ENCODE assay signal across 8 cellular contexts in the genomic region with DNA sequence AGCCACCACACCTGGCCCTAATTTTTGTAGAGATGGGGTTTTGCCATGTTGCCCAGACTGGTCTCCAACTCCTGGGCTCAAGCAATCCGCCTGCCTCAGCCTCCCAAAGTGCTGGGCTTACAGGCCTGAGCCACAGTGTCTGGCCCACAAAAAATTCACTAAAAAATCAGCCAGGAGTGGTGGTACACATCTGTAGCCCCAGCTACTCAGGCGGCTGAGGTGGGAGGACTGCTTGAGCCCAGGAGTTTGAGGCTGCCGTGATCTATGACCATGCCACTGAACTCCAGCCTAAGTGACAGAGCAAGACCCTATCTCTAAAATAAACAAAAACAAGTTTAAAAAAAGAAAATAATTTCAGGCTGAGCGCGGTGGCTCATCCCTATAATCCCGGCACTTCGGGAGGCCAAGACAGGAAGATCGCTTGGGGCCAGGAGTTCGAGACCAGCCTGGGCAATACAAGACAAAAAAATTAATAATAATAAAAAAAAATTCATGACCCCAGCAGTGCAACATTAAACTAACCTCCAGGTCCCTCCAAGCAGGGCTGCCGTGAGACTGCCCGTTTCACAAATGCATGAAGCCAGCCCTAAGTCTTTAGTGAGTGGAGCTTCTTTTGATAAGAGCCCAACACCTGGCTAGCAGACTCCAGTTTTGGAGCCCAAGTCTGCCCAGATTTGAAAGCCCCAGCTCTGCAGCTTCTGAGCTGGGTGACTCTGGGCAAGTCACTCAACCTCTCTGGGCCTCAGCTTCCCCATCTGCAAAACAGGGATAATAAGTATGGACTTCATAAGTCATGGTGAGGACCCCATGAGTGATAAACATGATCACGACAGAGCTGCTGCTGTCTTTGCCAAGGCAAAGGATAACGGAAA. TPM values are rescaled to one million over a fixed set of nuclear protein-coding genes. Genes with fewer than 3 reads are reported as not detected.
DNase-seq lines count a peak whose midpoint lies in the region; ATAC-seq and TF ChIP-seq lines count a peak whose summit lies in the region.

No MANE protein-coding gene starts in this region.

- TF ChIP-seq CTCF in AG04450 (IDR thresholded peaks at IDR 0.05; ENCODE audit: low read depth, low read length) (no peak), natural killer cell (IDR thresholded peaks at IDR 0.05) (no peak)

- intact Hi-C loops in natural killer cell (cut with micrococcal nuclease) (loop anchor here (2.0 kb wide), 1 partner anchor 24 kb away; no protein-coding TSS in a partner anchor), left colon (cut with DNase I, micrococcal nuclease) (no loop called here)

- peak overlapping the region; percentile 88 for H3K4me3 ChIP-seq in AG04450 (ENCODE audit: low read depth, low read length)

- POLR2A ChIA-PET in AG04450 (lab: Yijun Ruan, JAX): interaction anchor here (1.5 to 4.4 kb wide), 4 partner anchors 9 to 24 kb away, joined by 8 to 27 read pairs (median 13); no protein-coding TSS in a partner anchor

- H3K27me3 Mint-ChIP-seq in natural killer cell (ENCODE audit: low read depth in 2 of 2): no peaks in the 10 kb centered on the region

- H3K4me3 Mint-ChIP-seq in natural killer cell: peak overlapping the region; percentile 93

- H3K36me3 Mint-ChIP-seq in natural killer cell: no peaks in the 10 kb centered on the region

- H3K27ac ChIP-seq in AG04450 (ENCODE audit: low read depth, low read length) (peak overlapping the region; percentile 90), cingulate gyrus (ENCODE audit: low read depth, low read length) (peak overlapping the region; percentile 87)

- ATAC-seq in natural killer cell (no peak), HG02973 (IDR thresholded peaks at IDR 0.05; ENCODE audit: unreplicated experiment) (no peak), left colon (no peak)

- H3K27me3 ChIP-seq in AG04450 (ENCODE audit: control insufficient read depth, insufficient read depth, low read length): no peaks in the 10 kb centered on the region

- H3K9me3 ChIP-seq in AG04450 (ENCODE audit: control insufficient read depth, insufficient read depth, low read length): no peaks in the 10 kb centered on the region; the same call in 1 of the 2 replicates

- H3K27ac Mint-ChIP-seq in natural killer cell: peak overlapping the region; percentile 99 to 100

- no peaks in the 10 kb centered on the region for H3K9me3 Mint-ChIP-seq in natural killer cell

- peaks cover 54 to 84% of the 10 kb centered on the region in 2 donors for H3K4me1 Mint-ChIP-seq in natural killer cell

- DNase-seq in AG04450 (ENCODE audit: low read depth, low spot score) (no peak), NCI-H226 (peak; percentile 2), natural killer cell (no peak), NCI-H2171 (lab: John Stamatoyannopoulos, UW) (no peak), NCI-H510A (lab: John Stamatoyannopoulos, UW) (no peak), left colon (no peak)

- CTCF ChIA-PET in AG04450 (lab: Charles Lee): interaction anchor here (0.8 to 1.7 kb wide), 2 partner anchors 24 to 42 kb away, joined by 3 to 6 read pairs; no protein-coding TSS in a partner anchor

RNA-seq across cellular contexts. Expression of a gene that starts 38.6 kb away (rescaled TPM):
- 0.36 and 0.37 TPM in 2 replicates for polyA plus RNA-seq in AG04450 (2011; rRNA removed)
- polyA minus RNA-seq in AG04450 (2011; rRNA and poly(A)+ RNA removed): not detected in 2 replicates
- total RNA-seq in natural killer cell (1 to 10 TPM; 2.6 to 6.3 (median 3.0) TPM), left colon (under 1 TPM in 1 of 2 donors, not detected in 1; 0.56 TPM)

RNA-seq across cellular contexts. Expression of a gene that starts 43.1 kb away (rescaled TPM):
- 2.3 and 3.4 TPM in 2 replicates for polyA plus RNA-seq in AG04450 (2011; rRNA removed)
- polyA minus RNA-seq in AG04450 (2011; rRNA and poly(A)+ RNA removed): 3.6 and 5.0 TPM in 2 replicates
- total RNA-seq in natural killer cell (1 to 10 TPM; 5.8 to 5.9 (median 5.9) TPM), left colon (1 to 10 TPM; 3.0 TPM)
